Comparison of ENCODE assay signal across 24 cellular contexts in genomic region chr16:81164481-81164880, GRCh38.
"Had no signal": no experiment of that assay in that cellular context is flagged by ENCODE, and none has a peak within 500 bp of the region (broad histone marks: within the 10 kb centered on the region; RNA-seq: fewer than 3 reads in every experiment).

No MANE protein-coding gene starts in this region.

- H3K4me1 ChIP-seq: breast epithelium had no signal

- H3K4me3 Mint-ChIP-seq: activated CD8-positive, alpha-beta memory T cell treated with anti-CD3 and anti-CD28 coated beads, Interleukin-2, amount 10 ng/mL, durations not matched to agents 7 days and 5 days; activated naive CD4-positive, alpha-beta T cell treated with anti-CD3 and anti-CD28 coated beads, Interleukin-2, amount 50 U/mL, for 24 hours; activated T-cell treated with anti-CD3 and anti-CD28 coated beads, Interleukin-2, amount 50 U/mL, for 24 hours; activated T-helper 1 cell treated with anti-CD3 and anti-CD28 coated beads, Interleukin-12 subunit alpha, Interleukin-12 subunit beta, Interleukin-2, Interleukin-4 antibody, amounts not matched to agents 30 ng/mL and 10 ng/mL and 1 ng/mL, durations not matched to agents 14 hours and 24 hours and 36 hours; T-helper 17 cell; WTC11 had no signal

- H3K9ac ChIP-seq: KMS-11 had no signal

- H3K4me3 ChIP-seq: breast epithelium had no signal

- H3K9me3 ChIP-seq: breast epithelium had no signal

- H3K27ac Mint-ChIP-seq: activated CD8-positive, alpha-beta memory T cell treated with anti-CD3 and anti-CD28 coated beads, Interleukin-2, amount 10 ng/mL, durations not matched to agents 7 days and 5 days; activated naive CD4-positive, alpha-beta T cell treated with anti-CD3 and anti-CD28 coated beads, Interleukin-2, amount 50 U/mL, for 24 hours; activated T-cell treated with anti-CD3 and anti-CD28 coated beads, Interleukin-2, amount 50 U/mL, for 24 hours; activated T-helper 1 cell treated with anti-CD3 and anti-CD28 coated beads, Interleukin-12 subunit alpha, Interleukin-12 subunit beta, Interleukin-2, Interleukin-4 antibody, amounts not matched to agents 30 ng/mL and 10 ng/mL and 1 ng/mL, durations not matched to agents 14 hours and 24 hours and 36 hours; T-helper 17 cell; WTC11 had no signal

- H3K27ac ChIP-seq: breast epithelium, KMS-11 had no signal

- H3K27me3 ChIP-seq: breast epithelium had no signal

- H3K4me2 ChIP-seq: KMS-11 had no signal

- H3K36me3 ChIP-seq: breast epithelium had no signal

- H3K36me3 Mint-ChIP-seq: activated CD8-positive, alpha-beta memory T cell treated with anti-CD3 and anti-CD28 coated beads, Interleukin-2, amount 10 ng/mL, durations not matched to agents 7 days and 5 days; activated naive CD4-positive, alpha-beta T cell treated with anti-CD3 and anti-CD28 coated beads, Interleukin-2, amount 50 U/mL, for 24 hours had no signal

- H3K4me1 Mint-ChIP-seq: activated CD8-positive, alpha-beta memory T cell treated with anti-CD3 and anti-CD28 coated beads, Interleukin-2, amount 10 ng/mL, durations not matched to agents 7 days and 5 days; activated naive CD4-positive, alpha-beta T cell treated with anti-CD3 and anti-CD28 coated beads, Interleukin-2, amount 50 U/mL, for 24 hours; T-helper 17 cell; WTC11 had no signal

- DNase-seq: activated CD4-positive, alpha-beta T cell treated with anti-CD3 and anti-CD28 coated beads for 48 hours; activated CD4-positive, alpha-beta T cell treated with anti-CD3 and anti-CD28 coated beads, Interleukin-2, amount 50 U/mL, for 4 hours; activated CD4-positive, CD25-positive, alpha-beta regulatory T cell treated with anti-CD3 and anti-CD28 coated beads, Interleukin-2, amount 50 U/mL, for 72 hours; activated CD8-positive, alpha-beta memory T cell treated with anti-CD3 and anti-CD28 coated beads, Interleukin-2, amount 10 ng/mL, durations not matched to agents 7 days and 5 days; activated effector memory CD4-positive, alpha-beta T cell treated with Interleukin-2 at 50 U/mL for 16 hours; activated naive CD4-positive, alpha-beta T cell; activated T-cell treated with anti-CD3 and anti-CD28 coated beads, Interleukin-2, amount 50 U/mL, for 24 hours; aorta; central memory CD4-positive, alpha-beta T cell; NCI-H1417; NCI-H1694 treated with DMSO at 0.1 percent for 48 hours; NCI-H2081 treated with DMSO at 0.1 percent for 48 hours; NCI-H2171 treated with DMSO at 0.1 percent for 48 hours; NCI-H226; NCI-H526; NCI-H82; SIG-M5; T-helper 17 cell; T-helper 9 cell had no signal

- H3K9me3 Mint-ChIP-seq: activated naive CD4-positive, alpha-beta T cell treated with anti-CD3 and anti-CD28 coated beads, Interleukin-2, amount 50 U/mL, for 24 hours; activated T-cell treated with anti-CD3 and anti-CD28 coated beads, Interleukin-2, amount 50 U/mL, for 24 hours; activated T-helper 1 cell treated with anti-CD3 and anti-CD28 coated beads, Interleukin-12 subunit alpha, Interleukin-12 subunit beta, Interleukin-2, Interleukin-4 antibody, amounts not matched to agents 30 ng/mL and 10 ng/mL and 1 ng/mL, durations not matched to agents 14 hours and 24 hours and 36 hours had no signal

- ATAC-seq: activated CD8-positive, alpha-beta memory T cell treated with anti-CD3 and anti-CD28 coated beads, Interleukin-2, amount 10 ng/mL, durations not matched to agents 7 days and 5 days; T-helper 17 cell; WTC11 had no signal

- H3K27me3 Mint-ChIP-seq: activated CD8-positive, alpha-beta memory T cell treated with anti-CD3 and anti-CD28 coated beads, Interleukin-2, amount 10 ng/mL, durations not matched to agents 7 days and 5 days; activated naive CD4-positive, alpha-beta T cell treated with anti-CD3 and anti-CD28 coated beads, Interleukin-2, amount 50 U/mL, for 24 hours had no signal
